Comparison of ENCODE assay signal across 18 cellular contexts in the genomic region with DNA sequence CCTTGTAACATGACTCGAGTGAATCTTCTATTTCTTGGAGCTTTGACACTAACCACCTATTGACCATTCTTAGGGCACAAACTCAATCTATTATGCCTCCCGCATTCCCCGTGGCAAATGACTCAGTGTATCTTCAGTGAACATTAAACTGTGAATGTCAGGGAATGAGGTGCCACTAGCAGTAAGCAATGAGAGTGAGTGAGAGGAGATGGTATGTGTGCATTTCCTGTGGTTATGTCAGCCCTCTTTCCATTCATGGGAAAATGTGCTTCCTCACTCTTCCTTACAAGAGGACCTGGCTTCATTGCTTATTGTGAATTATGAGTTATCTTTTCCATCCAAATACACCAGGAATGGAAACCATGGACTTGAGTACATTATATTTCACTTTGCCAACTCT.
A peak's percentile ranks its signal among the peaks of the same experiment; 100 is the strongest.
DNase-seq lines count a peak whose midpoint lies in the region; ATAC-seq and TF ChIP-seq lines count a peak whose summit lies in the region.
"Had no signal": no experiment of that assay in that cellular context is flagged by ENCODE, and none has a peak within 500 bp of the region (broad histone marks: within the 10 kb centered on the region; RNA-seq: fewer than 3 reads in every experiment).

No MANE protein-coding gene starts in this region.

- H3K36me3 ChIP-seq in BJ (ENCODE audit: control insufficient read depth, insufficient read depth, low read length): no peaks in the 10 kb centered on the region
- no peaks in the 10 kb centered on the region for H3K36me3 ChIP-seq in MG63
- no peaks in the 10 kb centered on the region for H3K36me3 ChIP-seq in mesodermal cell (ENCODE audit: control insufficient read depth, insufficient read depth, low read length)
- H3K36me3 ChIP-seq: adrenal gland, SJCRH30 had no signal

- CTCF ChIA-PET in BJ (lab: Yijun Ruan, JAX): no interaction called here

- H3K9me3 ChIP-seq in MG63: no peaks in the 10 kb centered on the region; the same call in 1 of the 2 replicates
- no peaks in the 10 kb centered on the region for H3K9me3 ChIP-seq in mesodermal cell (ENCODE audit: control insufficient read depth, low read length)
- H3K9me3 ChIP-seq: adrenal gland, SJCRH30 had no signal

- H3K27me3 ChIP-seq in BJ (ENCODE audit: control insufficient read depth, insufficient read depth, low read length): no peaks in the 10 kb centered on the region; the same call in 1 of the 2 replicates
- H3K27me3 ChIP-seq in MG63: no peaks in the 10 kb centered on the region
- H3K27me3 ChIP-seq: adrenal gland, SJCRH30 had no signal

- 73 to 90% methylated on average over 2 to 3 of the region's 3 CpGs for WGBS in mesodermal cell (ENCODE audit: insufficient coverage in 2 of 2), 2 experiments

- peaks cover 8% of the 10 kb centered on the region for H3K4me1 ChIP-seq in mesodermal cell (ENCODE audit: control insufficient read depth, insufficient read depth, low read length, poor library complexity, severe bottlenecking)
- H3K4me1 ChIP-seq: adrenal gland had no signal

- DNase-seq in BJ (ENCODE audit: low read depth): peak; percentile 52
- peak; percentile 54 for DNase-seq in MG63
- DNase-seq in cardiac fibroblast (ENCODE audit: low read depth in 2 of 2): peak; percentile 11 to 82
- DNase-seq in NCI-H1436 (lab: John Stamatoyannopoulos, UW): no peak
- no peak for DNase-seq in activated T-cell treated with anti-CD3 and anti-CD28 coated beads, Interleukin-2, amount 50 U/mL, for 48 hours
- DNase-seq: activated CD8-positive, alpha-beta memory T cell treated with anti-CD3 and anti-CD28 coated beads, Interleukin-2, amount 50 U/mL, for 48 hours; adrenal gland; CD8-positive, alpha-beta T cell; head of caudate nucleus; left ventricle myocardium superior; NCI-H187; NCI-H748 treated with DMSO at 0.1 percent for 48 hours had no signal

- no peak for TF ChIP-seq CTCF in BJ (IDR thresholded peaks at IDR 0.05; ENCODE audit: insufficient read depth, low read depth, low read length)
- TF ChIP-seq CTCF in cardiac fibroblast (IDR thresholded peaks at IDR 0.05; ENCODE audit: low read depth, low read length): no peak

- H3K4me3 ChIP-seq in BJ (ENCODE audit: low read depth, low read length): no peak overlapping the region
- H3K4me3 ChIP-seq in MG63: no peak overlapping the region
- no peak overlapping the region for H3K4me3 ChIP-seq in cardiac fibroblast (replicated peaks in 1 of 2; ENCODE audit: low read depth in 2 of 2, low read length in 2 of 2)
- no peak overlapping the region for H3K4me3 ChIP-seq in mesodermal cell (ENCODE audit: extremely low read depth, insufficient read depth, low read length, poor library complexity, severe bottlenecking)
- H3K4me3 ChIP-seq: adrenal gland, SJCRH30 had no signal

- ATAC-seq in GM21723 (IDR thresholded peaks at IDR 0.05; ENCODE audit: unreplicated experiment) (no peak), GM18511 (IDR thresholded peaks at IDR 0.05; ENCODE audit: unreplicated experiment) (no peak)
- ATAC-seq: CD8-positive, alpha-beta T cell; left ventricle myocardium superior; sciatic nerve; WTC11 had no signal

- POLR2A ChIA-PET in BJ (lab: Charles Lee): no interaction called here

- peak overlapping the region; percentile 7 for H3K27ac ChIP-seq in mesodermal cell (ENCODE audit: low read depth, low read length, severe bottlenecking)
- H3K27ac ChIP-seq: adrenal gland, SJCRH30 had no signal

Comparison
In these comparisons a context has a peak if more than half of its experiments do, and no peak if none do; other contexts are left out.
1. DNase-seq: peak in BJ (single experiment), MG63 (single experiment) and cardiac fibroblast (2 of 2); none in NCI-H1436 (single experiment) and activated T-cell treated with anti-CD3 and anti-CD28 coated beads, Interleukin-2, amount 50 U/mL, for 48 hours (0 of 2).